Comparison of ENCODE assay signal across 15 cellular contexts in the genomic region with DNA sequence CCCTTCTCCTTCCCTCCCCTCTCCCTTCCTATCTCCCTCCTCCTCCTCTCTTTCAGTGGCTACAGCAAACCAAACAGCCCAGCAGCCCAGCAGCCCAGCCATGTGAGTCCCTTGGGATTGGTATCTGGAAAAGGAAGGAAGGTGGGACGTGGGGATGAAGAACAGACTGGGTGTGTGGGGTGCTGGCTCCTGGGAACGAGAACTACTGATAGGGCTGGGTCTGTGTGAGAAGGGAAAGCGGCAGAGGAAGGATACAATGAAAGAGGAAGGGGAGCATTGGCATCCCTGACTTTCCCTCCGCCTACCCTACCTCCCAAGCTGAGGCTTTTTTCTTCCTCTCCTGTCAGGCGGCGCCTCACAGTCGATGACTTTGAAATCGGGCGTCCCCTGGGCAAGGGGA. TPM values are rescaled to one million over a fixed set of nuclear protein-coding genes. Genes with fewer than 3 reads are reported as not detected.
DNase-seq lines count a peak whose midpoint lies in the region; ATAC-seq and TF ChIP-seq lines count a peak whose summit lies in the region.
"Had no signal": no experiment of that assay in that cellular context is flagged by ENCODE, and none has a peak within 500 bp of the region (broad histone marks: within the 10 kb centered on the region; RNA-seq: fewer than 3 reads in every experiment).

No MANE protein-coding gene starts in this region.

- no peak overlapping the region for H3K4me2 ChIP-seq in PC-3 (ENCODE audit: low read length)
- H3K4me2 ChIP-seq in GM23248 (ENCODE audit: unreplicated experiment) = no peak overlapping the region

- H4K20me1 ChIP-seq in PC-3 (ENCODE audit: low read length) (no peaks in the 10 kb centered on the region), GM23248 (ENCODE audit: insufficient read depth) (no peaks in the 10 kb centered on the region)

- H3K79me2 ChIP-seq in PC-3 (ENCODE audit: low read length) = no peaks in the 10 kb centered on the region
- H3K79me2 ChIP-seq in GM23248 (ENCODE audit: insufficient read depth) = no peaks in the 10 kb centered on the region

- no TSS peak for BruUV-seq in PC-3 (replicated peaks; lab: Mats Ljungman, UMichigan)

- no peak overlapping the region for H3K9ac ChIP-seq in HUES48 (ENCODE audit: low read depth, low read length)
- H3K9ac ChIP-seq in iPS-18a (ENCODE audit: low read length) = no peak overlapping the region
- no peak overlapping the region for H3K9ac ChIP-seq in PC-3 (ENCODE audit: low read length)
- H3K9ac ChIP-seq in GM23248 = no peak overlapping the region

- H3K4me1 ChIP-seq in HUES48 (ENCODE audit: control insufficient read depth, insufficient read depth, low read length) (no peaks in the 10 kb centered on the region; the same call in 1 of the 2 replicates), iPS-18a (ENCODE audit: control insufficient read depth, low read depth, low read length) (no peaks in the 10 kb centered on the region), PC-3 (ENCODE audit: insufficient read depth, low read length) (no peaks in the 10 kb centered on the region; the same call in 1 of the 2 replicates), GM23248 (ENCODE audit: insufficient read depth) (no peaks in the 10 kb centered on the region)

- POLR2A ChIA-PET in WTC11 (lab: Charles Lee) = interaction anchor here (1.0 kb wide), 1 partner anchor 9 kb away, joined by 3 read pairs; no protein-coding TSS in a partner anchor
- POLR2A ChIA-PET in PC-3 (lab: Charles Lee; ENCODE audit: unreplicated experiment) = no interaction called here

- H3K36me3 ChIP-seq in HUES48 (ENCODE audit: control insufficient read depth, insufficient read depth, low read length) = no peaks in the 10 kb centered on the region
- no peaks in the 10 kb centered on the region for H3K36me3 ChIP-seq in iPS-18a (ENCODE audit: control insufficient read depth, low read depth, low read length)
- no peaks in the 10 kb centered on the region for H3K36me3 ChIP-seq in PC-3 (ENCODE audit: low read depth, low read length)
- H3K36me3 ChIP-seq in GM23248 (ENCODE audit: low read depth) = no peaks in the 10 kb centered on the region

- H3K4me1 Mint-ChIP-seq in WTC11 = peaks cover 4% of the 10 kb centered on the region; the same call in 1 of the 2 replicates
- peaks cover 22% of the 10 kb centered on the region for H3K4me1 Mint-ChIP-seq in stimulated activated memory B cell treated with anti-CD40 and anti-IgM and Interleukin-4, amounts not matched to agents 10 μg/mL and 1 μg/mL and 100 μg/mL, for 72 hours

- H3K27ac Mint-ChIP-seq in WTC11 = no peak overlapping the region
- peak overlapping the region; percentile 74 for H3K27ac Mint-ChIP-seq in stimulated activated memory B cell treated with anti-CD40 and anti-IgM and Interleukin-4, amounts not matched to agents 10 μg/mL and 1 μg/mL and 100 μg/mL, for 72 hours
- H3K27ac Mint-ChIP-seq: CD4-positive, CD25-positive, alpha-beta regulatory T cell had no signal

- H3K9me3 Mint-ChIP-seq in WTC11 = no peaks in the 10 kb centered on the region
- peaks cover 3% of the 10 kb centered on the region for H3K9me3 Mint-ChIP-seq in stimulated activated memory B cell treated with anti-CD40 and anti-IgM and Interleukin-4, amounts not matched to agents 10 μg/mL and 1 μg/mL and 100 μg/mL, for 72 hours

- CTCF ChIA-PET in WTC11 (lab: Charles Lee) (interaction anchor here (1.1 kb wide), 1 partner anchor 32 kb away, joined by 3 read pairs; no protein-coding TSS in a partner anchor), PC-3 (lab: Charles Lee) (no interaction called here)

- peaks cover 9% of the 10 kb centered on the region for H3K27me3 Mint-ChIP-seq in WTC11 (ENCODE audit: low read depth)
- H3K27me3 Mint-ChIP-seq in stimulated activated memory B cell treated with anti-CD40 and anti-IgM and Interleukin-4, amounts not matched to agents 10 μg/mL and 1 μg/mL and 100 μg/mL, for 72 hours = no peaks in the 10 kb centered on the region
- H3K27me3 Mint-ChIP-seq: CD4-positive, CD25-positive, alpha-beta regulatory T cell had no signal

- intact Hi-C loops in PC-3 (cut with micrococcal nuclease) = no loop called here

- 48 to 50% methylated on average over 9 of the region's 9 CpGs for WGBS in GM23248 (ENCODE audit: low coverage in 1 of 2, low lambda C conversion rate in 2 of 2, missing lambda C conversion rate in 2 of 2), 2 experiments

- DNase-seq in WTC11 (ENCODE audit: low spot score) (no peak), PC-3 (no peak), GM23248 (no peak)
- DNase-seq: ACHN; AML-193; CD4-positive, CD25-positive, alpha-beta regulatory T cell; NCI-H1417; NCI-H1930; NCI-H446; NK-92 treated with Interleukin-12 subunit alpha and Interleukin-12 subunit beta, amount 100 ng/mL, for 24 hours had no signal

- in situ Hi-C loops in GM23248 (cut with MboI) = no loop called here

- ATAC-seq in WTC11 (peak; percentile 41), PC-3 (no peak), HG03175 (IDR thresholded peaks at IDR 0.05; ENCODE audit: unreplicated experiment) (no peak)
- no peak for ATAC-seq in stimulated activated memory B cell treated with anti-CD40 and anti-IgM and Interleukin-4, amounts not matched to agents 10 μg/mL and 1 μg/mL and 100 μg/mL, for 72 hours

- H3K27me3 ChIP-seq in HUES48 (ENCODE audit: control insufficient read depth, insufficient read depth, low read length) = no peaks in the 10 kb centered on the region
- H3K27me3 ChIP-seq in iPS-18a (ENCODE audit: control insufficient read depth, insufficient read depth, low read length) = no peaks in the 10 kb centered on the region
- H3K27me3 ChIP-seq in PC-3 (ENCODE audit: low read length) = no peaks in the 10 kb centered on the region
- no peaks in the 10 kb centered on the region for H3K27me3 ChIP-seq in GM23248 (replicated peaks; ENCODE audit: insufficient read depth)

- H3F3A ChIP-seq in PC-3 (ENCODE audit: low read length, unreplicated experiment) (no peaks in the 10 kb centered on the region), GM23248 (ENCODE audit: insufficient read depth) (no peaks in the 10 kb centered on the region)

- peak overlapping the region; percentile 57 for H3K4me3 Mint-ChIP-seq in WTC11
- H3K4me3 Mint-ChIP-seq in stimulated activated memory B cell treated with anti-CD40 and anti-IgM and Interleukin-4, amounts not matched to agents 10 μg/mL and 1 μg/mL and 100 μg/mL, for 72 hours = no peak overlapping the region
- H3K4me3 Mint-ChIP-seq: CD4-positive, CD25-positive, alpha-beta regulatory T cell had no signal

- H3K9me3 ChIP-seq in HUES48 (ENCODE audit: control insufficient read depth, insufficient read depth, low read length) (no peaks in the 10 kb centered on the region), iPS-18a (ENCODE audit: control insufficient read depth, low read depth, low read length) (no peaks in the 10 kb centered on the region), PC-3 (ENCODE audit: low read length) (no peaks in the 10 kb centered on the region), GM23248 (ENCODE audit: low read depth) (no peaks in the 10 kb centered on the region)

- no peak overlapping the region for H3K27ac ChIP-seq in HUES48 (ENCODE audit: low read depth, low read length)
- no peak overlapping the region for H3K27ac ChIP-seq in iPS-18a (ENCODE audit: low read length)
- H3K27ac ChIP-seq in PC-3 (ENCODE audit: low read length) = no peak overlapping the region
- no peak overlapping the region for H3K27ac ChIP-seq in GM23248
- H3K27ac ChIP-seq: RWPE1 had no signal

- H3K4me3 ChIP-seq in HUES48 (ENCODE audit: low read depth, low read length) = peak overlapping the region; percentile 37; the same call in 1 of the 2 replicates
- H3K4me3 ChIP-seq in iPS-18a (ENCODE audit: low read length) = peak overlapping the region; percentile 34
- H3K4me3 ChIP-seq in PC-3 (ENCODE audit: low read length) = no peak overlapping the region
- no peak overlapping the region for H3K4me3 ChIP-seq in GM23248

- H3K9me2 ChIP-seq in PC-3 (replicated peaks; ENCODE audit: low read length) (no peaks in the 10 kb centered on the region), GM23248 (ENCODE audit: insufficient read depth) (no peaks in the 10 kb centered on the region)

- TF ChIP-seq CTCF in WTC11 (IDR thresholded peaks at IDR 0.05) (no peak), PC-3 (conservative IDR thresholded peaks at IDR 0.05; ENCODE audit: low read depth, low read length) (no peak)

- no peak overlapping the region for H2AFZ ChIP-seq in PC-3 (ENCODE audit: low read length)
- no peak overlapping the region for H2AFZ ChIP-seq in GM23248

- H3K36me3 Mint-ChIP-seq in WTC11 = no peaks in the 10 kb centered on the region
- no peaks in the 10 kb centered on the region for H3K36me3 Mint-ChIP-seq in stimulated activated memory B cell treated with anti-CD40 and anti-IgM and Interleukin-4, amounts not matched to agents 10 μg/mL and 1 μg/mL and 100 μg/mL, for 72 hours

TF ChIP-seq in WTC11, 78 proteins besides CTCF, POLR2A, EP300 and RAD21 (continues in another document):
- TF ChIP-seq ZNF219 (CRISPR knock-in tag; IDR thresholded peaks at IDR 0.05; ENCODE audit: borderline replicate concordance) = no peak
- TF ChIP-seq ATF1 (CRISPR knock-in tag; IDR thresholded peaks at IDR 0.05) = no peak
- TF ChIP-seq, protein P1, sequence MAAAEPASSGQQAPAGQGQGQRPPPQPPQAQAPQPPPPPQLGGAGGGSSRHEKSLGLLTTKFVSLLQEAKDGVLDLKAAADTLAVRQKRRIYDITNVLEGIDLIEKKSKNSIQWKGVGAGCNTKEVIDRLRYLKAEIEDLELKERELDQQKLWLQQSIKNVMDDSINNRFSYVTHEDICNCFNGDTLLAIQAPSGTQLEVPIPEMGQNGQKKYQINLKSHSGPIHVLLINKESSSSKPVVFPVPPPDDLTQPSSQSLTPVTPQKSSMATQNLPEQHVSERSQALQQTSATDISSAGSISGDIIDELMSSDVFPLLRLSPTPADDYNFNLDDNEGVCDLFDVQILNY (CRISPR knock-in tag; IDR thresholded peaks at IDR 0.05) = no peak

RNA-seq across cellular contexts. Expression of gene AURKC, which starts 0.9 kb away (rescaled TPM):
- total RNA-seq in WTC11 (2021) (3.6 to 6.7 TPM (median 5.1 TPM) in 3 replicates), PC-3 (2014; rRNA removed) (2.0 and 3.2 TPM in 2 replicates)
- 0.25 and 1.3 TPM in 2 replicates for total RNA-seq in GM23248 (2014; rRNA removed; shearing (Covaris generic))
- polyA plus RNA-seq in GM23248 (2016; fragmentation: Nextera tagmentation; extraction: Ambion mirVana) = 0.23 and 0.43 TPM in 2 replicates

RNA-seq across cellular contexts. Expression of gene ZNF805, which starts 8.7 kb away (rescaled TPM):
- total RNA-seq in WTC11 (2021) (16.1 to 18.2 TPM (median 17.9 TPM) in 3 replicates), PC-3 (2014; rRNA removed) (12.9 and 13.1 TPM in 2 replicates)
- 15.8 and 15.9 TPM in 2 replicates for total RNA-seq in GM23248 (2014; rRNA removed; shearing (Covaris generic))
- 2.1 and 3.2 TPM in 2 replicates for polyA plus RNA-seq in GM23248 (2016; fragmentation: Nextera tagmentation; extraction: Ambion mirVana)

RNA-seq across cellular contexts. Expression of gene ZNF264, which starts 40.4 kb away (rescaled TPM):
- total RNA-seq in WTC11 (2021) (24.0 to 27.0 TPM (median 26.6 TPM) in 3 replicates), PC-3 (2014; rRNA removed) (44.1 and 53.9 TPM in 2 replicates)
- total RNA-seq in GM23248 (2014; rRNA removed; shearing (Covaris generic)) = 15.8 and 23.5 TPM in 2 replicates
- polyA plus RNA-seq in GM23248 (2016; fragmentation: Nextera tagmentation; extraction: Ambion mirVana) = 3.4 and 3.8 TPM in 2 replicates

RNA-seq across cellular contexts. Expression of gene ZNF460, which starts 48.6 kb away (rescaled TPM):
- total RNA-seq in WTC11 (2021) (50.8 to 62.9 TPM (median 52.2 TPM) in 3 replicates), PC-3 (2014; rRNA removed) (39.5 and 60.6 TPM in 2 replicates)
- total RNA-seq in GM23248 (2014; rRNA removed; shearing (Covaris generic)) = 49.3 and 59.9 TPM in 2 replicates
- 7.6 and 8.5 TPM in 2 replicates for polyA plus RNA-seq in GM23248 (2016; fragmentation: Nextera tagmentation; extraction: Ambion mirVana)

Comparison
In these comparisons a context has a peak if more than half of its experiments do, and no peak if none do; other contexts are left out.
1. H3K4me3 ChIP-seq: peak in HUES48 (single experiment) and iPS-18a (single experiment); none in PC-3 (single experiment) and GM23248 (single experiment).